ENCODE assay signal across 33 cellular contexts in genomic region chr1:17627239-17628052, GRCh38.
DNase-seq lines count a peak whose midpoint lies in the region; ATAC-seq, FAIRE-seq and TF ChIP-seq lines count a peak whose summit lies in the region.
"Had no signal": no experiment of that assay in that cellular context is flagged by ENCODE, and none has a peak within 500 bp of the region (broad histone marks: within the 10 kb centered on the region; RNA-seq: fewer than 3 reads in every experiment).

No MANE protein-coding gene starts in this region.

- peak; percentile 36 for TF ChIP-seq CTCF in 22Rv1 (IDR thresholded peaks at IDR 0.05)
- TF ChIP-seq CTCF in DND-41 (IDR thresholded peaks at IDR 0.05; ENCODE audit: borderline replicate concordance, extremely low read depth, low read length, poor library complexity, severe bottlenecking): peak; percentile 7
- TF ChIP-seq CTCF in OCI-LY3 (IDR thresholded peaks at IDR 0.05; ENCODE audit: low read depth, low read length): peak; percentile 15; the same call in 1 of the 2 replicates
- TF ChIP-seq CTCF in D721Med (IDR thresholded peaks at IDR 0.05; ENCODE audit: insufficient read depth, missing control alignments): no peak

- H3K4me1 ChIP-seq in DND-41 (ENCODE audit: insufficient read depth, low read length) (no peaks in the 10 kb centered on the region), OCI-LY3 (ENCODE audit: low read length) (0 out of 2 replicates have a peak, but pooled peaks cover 3% of the 10 kb centered on the region)
- H3K4me1 ChIP-seq: body of pancreas, SJSA1 had no signal

- peak overlapping the region; percentile 98 for H3K27ac Mint-ChIP-seq in dendritic cell treated with granulocyte-macrophage colony-stimulating factor and Interleukin-4, amounts not matched to agents 40 ng/mL and 50 ng/mL, for 4 days
- H3K27ac Mint-ChIP-seq: activated CD4-positive, alpha-beta memory T cell treated with anti-CD3 and anti-CD28 coated beads, Interleukin-2, amount 10 ng/mL, durations not matched to agents 7 days and 5 days; activated naive CD4-positive, alpha-beta T cell treated with anti-CD3 and anti-CD28 coated beads for 36 hours; activated T-helper 1 cell treated with anti-CD3 and anti-CD28 coated beads, Interleukin-12 subunit alpha, Interleukin-12 subunit beta, Interleukin-2, Interleukin-4 antibody, amounts not matched to agents 30 ng/mL and 10 ng/mL and 1 ng/mL, durations not matched to agents 14 hours and 24 hours and 36 hours; natural killer cell; stimulated activated memory B cell treated with anti-CD40 and anti-IgM and Interleukin-4, amounts not matched to agents 10 μg/mL and 1 μg/mL and 100 μg/mL, for 72 hours had no signal

- H3K4me2 ChIP-seq in DND-41 (ENCODE audit: insufficient read depth, low read length) (no peak overlapping the region), OCI-LY3 (ENCODE audit: low read length) (no peak overlapping the region)

- H3K4me3 ChIP-seq in DND-41 (ENCODE audit: low read depth in 1 of 2, low read length in 2 of 2): no peak overlapping the region
- H3K4me3 ChIP-seq in OCI-LY3 (ENCODE audit: low read length): no peak overlapping the region
- H3K4me3 ChIP-seq: adrenal gland, body of pancreas, dorsolateral prefrontal cortex, lung, mucosa of descending colon, SJSA1, upper lobe of right lung had no signal

- H3K9ac ChIP-seq in DND-41 (ENCODE audit: low read depth, low read length) (no peak overlapping the region), OCI-LY3 (ENCODE audit: low read length) (no peak overlapping the region)

- H3K4me3 Mint-ChIP-seq in dendritic cell treated with granulocyte-macrophage colony-stimulating factor and Interleukin-4, amounts not matched to agents 40 ng/mL and 50 ng/mL, for 4 days: no peak overlapping the region
- H3K4me3 Mint-ChIP-seq: activated CD4-positive, alpha-beta memory T cell treated with anti-CD3 and anti-CD28 coated beads, Interleukin-2, amount 10 ng/mL, durations not matched to agents 7 days and 5 days; activated naive CD4-positive, alpha-beta T cell treated with anti-CD3 and anti-CD28 coated beads for 36 hours; activated T-helper 1 cell treated with anti-CD3 and anti-CD28 coated beads, Interleukin-12 subunit alpha, Interleukin-12 subunit beta, Interleukin-2, Interleukin-4 antibody, amounts not matched to agents 30 ng/mL and 10 ng/mL and 1 ng/mL, durations not matched to agents 14 hours and 24 hours and 36 hours; natural killer cell; stimulated activated memory B cell treated with anti-CD40 and anti-IgM and Interleukin-4, amounts not matched to agents 10 μg/mL and 1 μg/mL and 100 μg/mL, for 72 hours had no signal

- no peak for ATAC-seq in DND-41 (ENCODE audit: insufficient read depth, low read depth)
- no peak for ATAC-seq in GM19397 (IDR thresholded peaks at IDR 0.05; ENCODE audit: unreplicated experiment)
- ATAC-seq: body of pancreas; mucosa of descending colon; natural killer cell; stimulated activated memory B cell treated with anti-CD40 and anti-IgM and Interleukin-4, amounts not matched to agents 10 μg/mL and 1 μg/mL and 100 μg/mL, for 72 hours; upper lobe of right lung had no signal

- FAIRE-seq in D721Med (lab: Jason Lieb, UNC): no peak
- FAIRE-seq: G401.6 had no signal

- H2AFZ ChIP-seq in DND-41 (ENCODE audit: low read depth, low read length) (no peak overlapping the region), OCI-LY3 (ENCODE audit: low read depth, low read length) (no peak overlapping the region)

- H3K27me3 ChIP-seq in DND-41 (ENCODE audit: insufficient read depth, low read length, poor library complexity) (no peaks in the 10 kb centered on the region), OCI-LY3 (ENCODE audit: low read depth, low read length) (no peaks in the 10 kb centered on the region)
- H3K27me3 ChIP-seq: adrenal gland, body of pancreas, dorsolateral prefrontal cortex, SJSA1, upper lobe of right lung had no signal

- no peaks in the 10 kb centered on the region for H3K9me3 ChIP-seq in DND-41 (ENCODE audit: insufficient read depth, low read length, severe bottlenecking)
- no peaks in the 10 kb centered on the region for H3K9me3 ChIP-seq in OCI-LY3 (ENCODE audit: insufficient read depth, low read length)
- H3K9me3 ChIP-seq: adrenal gland, body of pancreas, mucosa of descending colon, SJSA1, upper lobe of right lung had no signal

- no peak overlapping the region for H3K27ac ChIP-seq in 22Rv1
- H3K27ac ChIP-seq in DND-41 (ENCODE audit: low read length): no peak overlapping the region
- no peak overlapping the region for H3K27ac ChIP-seq in OCI-LY3 (ENCODE audit: low read length)
- H3K27ac ChIP-seq: adrenal gland, body of pancreas, SJSA1, upper lobe of right lung had no signal

- H3K36me3 Mint-ChIP-seq in dendritic cell treated with granulocyte-macrophage colony-stimulating factor and Interleukin-4, amounts not matched to agents 40 ng/mL and 50 ng/mL, for 4 days (ENCODE audit: low read depth): peaks cover 100% of the 10 kb centered on the region
- H3K36me3 Mint-ChIP-seq: natural killer cell; stimulated activated memory B cell treated with anti-CD40 and anti-IgM and Interleukin-4, amounts not matched to agents 10 μg/mL and 1 μg/mL and 100 μg/mL, for 72 hours had no signal

- H3K27me3 Mint-ChIP-seq in dendritic cell treated with granulocyte-macrophage colony-stimulating factor and Interleukin-4, amounts not matched to agents 40 ng/mL and 50 ng/mL, for 4 days: no peaks in the 10 kb centered on the region
- H3K27me3 Mint-ChIP-seq: activated CD4-positive, alpha-beta memory T cell treated with anti-CD3 and anti-CD28 coated beads, Interleukin-2, amount 10 ng/mL, durations not matched to agents 7 days and 5 days; stimulated activated memory B cell treated with anti-CD40 and anti-IgM and Interleukin-4, amounts not matched to agents 10 μg/mL and 1 μg/mL and 100 μg/mL, for 72 hours had no signal

- H4K20me1 ChIP-seq in DND-41 (ENCODE audit: insufficient read depth, low read length) (peaks cover 6% of the 10 kb centered on the region; the same call in 1 of the 2 replicates), OCI-LY3 (ENCODE audit: insufficient read depth, low read length) (no peaks in the 10 kb centered on the region)

- no peaks in the 10 kb centered on the region for H3K9me3 Mint-ChIP-seq in dendritic cell treated with granulocyte-macrophage colony-stimulating factor and Interleukin-4, amounts not matched to agents 40 ng/mL and 50 ng/mL, for 4 days
- H3K9me3 Mint-ChIP-seq: activated CD4-positive, alpha-beta memory T cell treated with anti-CD3 and anti-CD28 coated beads, Interleukin-2, amount 10 ng/mL, durations not matched to agents 7 days and 5 days; activated naive CD4-positive, alpha-beta T cell treated with anti-CD3 and anti-CD28 coated beads for 36 hours; activated T-helper 1 cell treated with anti-CD3 and anti-CD28 coated beads, Interleukin-12 subunit alpha, Interleukin-12 subunit beta, Interleukin-2, Interleukin-4 antibody, amounts not matched to agents 30 ng/mL and 10 ng/mL and 1 ng/mL, durations not matched to agents 14 hours and 24 hours and 36 hours; natural killer cell; stimulated activated memory B cell treated with anti-CD40 and anti-IgM and Interleukin-4, amounts not matched to agents 10 μg/mL and 1 μg/mL and 100 μg/mL, for 72 hours had no signal

- intact Hi-C loops in dendritic cell treated with granulocyte-macrophage colony-stimulating factor and Interleukin-4, amounts not matched to agents 40 ng/mL and 50 ng/mL, for 4 days (cut with micrococcal nuclease): no loop called here

- peaks cover 99% of the 10 kb centered on the region for H3K4me1 Mint-ChIP-seq in dendritic cell treated with granulocyte-macrophage colony-stimulating factor and Interleukin-4, amounts not matched to agents 40 ng/mL and 50 ng/mL, for 4 days (ENCODE audit: low read depth)
- H3K4me1 Mint-ChIP-seq: activated CD4-positive, alpha-beta memory T cell treated with anti-CD3 and anti-CD28 coated beads, Interleukin-2, amount 10 ng/mL, durations not matched to agents 7 days and 5 days; natural killer cell had no signal

- no peaks in the 10 kb centered on the region for H3K79me2 ChIP-seq in DND-41 (ENCODE audit: insufficient read depth, low read length)
- H3K79me2 ChIP-seq in OCI-LY3 (ENCODE audit: low read length): no peaks in the 10 kb centered on the region

- H3K36me3 ChIP-seq in DND-41 (ENCODE audit: insufficient read depth, low read length): no peaks in the 10 kb centered on the region
- no peaks in the 10 kb centered on the region for H3K36me3 ChIP-seq in OCI-LY3 (replicated peaks; ENCODE audit: low read depth, low read length)

- DNase-seq in DND-41 (no peak), D721Med (ENCODE audit: insufficient read length, low spot score) (no peak), NCI-H1048 (lab: John Stamatoyannopoulos, UW) (no peak)
- DNase-seq in stimulated activated CD4-positive, alpha-beta T cell treated with anti-CD3 and anti-CD28 coated beads, Interleukin-4, amount 100 ng/mL, for 1 hour: no peak
- DNase-seq: activated CD4-positive, alpha-beta memory T cell treated with anti-CD3 and anti-CD28 coated beads, Interleukin-2, amount 10 ng/mL, durations not matched to agents 7 days and 5 days; activated CD4-positive, CD25-positive, alpha-beta regulatory T cell treated with anti-CD3 and anti-CD28 coated beads, Interleukin-2, amount 50 U/mL, for 72 hours; activated CD8-positive, alpha-beta memory T cell treated with anti-CD3 and anti-CD28 coated beads, Interleukin-2, amount 50 U/mL, for 48 hours; activated naive CD4-positive, alpha-beta T cell treated with anti-CD3 and anti-CD28 coated beads for 36 hours; adrenal gland; body of pancreas; DMS153; dorsolateral prefrontal cortex; foreskin melanocyte; GOT3; KBM-7; mucosa of descending colon; natural killer cell; NCI-H2081; NCI-H774; occipital lobe; RPMI8226; stimulated activated CD4-positive, alpha-beta T cell treated with anti-CD3 and anti-CD28 coated beads, Interleukin-15, amount 100 ng/mL, for 24 hours; T-helper 1 cell; upper lobe of right lung had no signal
